9 cellular contexts compared by ENCODE assay signal in the genomic region with DNA sequence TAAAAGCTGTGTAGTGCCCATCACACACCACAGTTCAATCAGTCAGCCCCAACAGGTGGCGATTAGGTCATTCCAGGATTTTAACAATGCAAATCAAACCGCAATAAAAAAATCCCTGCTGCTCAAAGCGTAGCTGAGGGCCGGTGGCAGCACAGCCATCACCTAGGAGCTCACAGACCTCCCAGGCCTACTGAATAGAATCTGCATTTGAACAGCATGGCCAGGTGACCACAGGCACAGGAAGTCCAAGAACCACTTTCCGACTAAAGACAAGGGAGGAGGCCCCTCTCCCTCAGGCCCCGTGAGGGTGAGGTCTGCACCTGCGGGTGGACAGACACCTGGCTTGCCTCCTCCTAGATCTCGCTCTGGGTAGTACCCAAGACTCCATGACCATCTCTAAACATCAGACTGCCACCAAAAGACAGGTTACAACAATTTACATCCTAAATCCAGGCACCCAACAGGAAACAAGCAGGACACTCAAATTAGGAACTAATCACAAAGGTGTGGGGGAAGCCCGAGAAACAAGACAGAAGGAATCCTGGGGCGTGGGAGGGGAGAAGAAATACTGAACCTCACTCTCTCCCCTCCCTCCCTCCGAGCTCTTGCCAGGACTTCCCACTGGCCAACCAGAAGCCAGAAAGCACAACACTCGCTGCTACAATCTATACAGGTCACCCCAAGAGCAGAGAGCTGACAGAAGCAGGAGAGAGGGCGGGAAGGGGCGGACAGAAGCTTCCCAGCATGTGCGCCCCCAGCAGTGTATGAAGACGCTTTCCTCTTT. TPM values are rescaled to one million over a fixed set of nuclear protein-coding genes. Genes with fewer than 3 reads are reported as not detected.
DNase-seq lines count a peak whose midpoint lies in the region; TF ChIP-seq lines count a peak whose summit lies in the region.
"Had no signal": no experiment of that assay in that cellular context is flagged by ENCODE, and none has a peak within 500 bp of the region (broad histone marks: within the 10 kb centered on the region; RNA-seq: fewer than 3 reads in every experiment).

No MANE protein-coding gene starts in this region.

- H2BK12ac ChIP-seq in H9 (ENCODE audit: insufficient read length, low read depth, low read length) (no peak overlapping the region), mesenchymal stem cell (ENCODE audit: low read length in 2 of 2) (peak overlapping the region; percentile 8 to 15)

- H3K9me3 Mint-ChIP-seq in H9: no peaks in the 10 kb centered on the region; a peak in 1 of 5 replicates

- H3K56ac ChIP-seq in H9 (ENCODE audit: insufficient read length, low read depth, low read length): no peak overlapping the region

- H3K9ac ChIP-seq in H9 (ENCODE audit: extremely low read depth, insufficient read length, low read length) (peak overlapping the region; percentile 3), OCI-LY3 (ENCODE audit: low read length) (peak overlapping the region; percentile 22; the same call in 1 of the 2 replicates), mesenchymal stem cell (ENCODE audit: low read length) (no peak overlapping the region)

- H3K36me3 ChIP-seq in OCI-LY3 (replicated peaks; ENCODE audit: low read depth, low read length) (peaks cover 3% of the 10 kb centered on the region), mesenchymal stem cell (ENCODE audit: control insufficient read depth in 1 of 2, insufficient read depth in 2 of 2, low read depth in 1 of 2, low read length in 2 of 2) (peaks cover 0 to 6% of the 10 kb centered on the region in 2 experiments), osteoblast (ENCODE audit: insufficient read depth, low read length) (peaks cover 4% of the 10 kb centered on the region)

- H3K4me1 ChIP-seq in H9 (ENCODE audit: insufficient read depth, low read length) (peaks cover 31% of the 10 kb centered on the region; the same call in 1 of the 2 replicates), OCI-LY3 (ENCODE audit: low read length) (peaks cover 54% of the 10 kb centered on the region), mesenchymal stem cell (ENCODE audit: control insufficient read depth, insufficient read depth, low read depth, low read length) (peaks cover 35% of the 10 kb centered on the region), osteoblast (ENCODE audit: insufficient read depth, low read length) (peaks cover 49% of the 10 kb centered on the region)

- no peak overlapping the region for H2BK20ac ChIP-seq in H9 (ENCODE audit: low read depth, low read length, poor library complexity, severe bottlenecking)

- H3K4me2 ChIP-seq in H9 (ENCODE audit: insufficient read depth, insufficient read length, low read length): peak overlapping the region; percentile 61
- peak overlapping the region; percentile 83 for H3K4me2 ChIP-seq in OCI-LY3 (ENCODE audit: low read length)
- H3K4me2 ChIP-seq in mesenchymal stem cell (ENCODE audit: low read length, poor library complexity, severe bottlenecking): no peak overlapping the region
- H3K4me2 ChIP-seq in osteoblast (ENCODE audit: insufficient read depth, low read length): no peak overlapping the region

- H3K36me3 Mint-ChIP-seq in H9 (ENCODE audit: insufficient read depth in 1 of 3, low read depth in 3 of 3): peaks cover 12 to 18% (median 14%) of the 10 kb centered on the region in 3 experiments

- H2BK5ac ChIP-seq in H9 (ENCODE audit: insufficient read length, low read length) (peak overlapping the region; percentile 81), mesenchymal stem cell (ENCODE audit: low read depth, low read length, poor library complexity, severe bottlenecking) (no peak overlapping the region)

- peaks cover 79 to 80% of the 10 kb centered on the region in 2 experiments for H3K4me1 Mint-ChIP-seq in H9

- no peak overlapping the region for H2BK15ac ChIP-seq in H9 (ENCODE audit: low read depth, low read length)
- H2BK15ac ChIP-seq in mesenchymal stem cell (ENCODE audit: low read depth, poor library complexity, severe bottlenecking): peak overlapping the region; percentile 87

- peak overlapping the region; percentile 53 to 72 for H3K4me3 Mint-ChIP-seq in H9

- H4K8ac ChIP-seq in H9 (replicated peaks; ENCODE audit: insufficient read length, low read depth, low read length): no peak overlapping the region
- H4K8ac ChIP-seq in mesenchymal stem cell (ENCODE audit: low read length): peak overlapping the region; percentile 51

- H3K27me3 ChIP-seq in H9 (ENCODE audit: insufficient read depth, low read length) (no peaks in the 10 kb centered on the region), OCI-LY3 (ENCODE audit: low read depth, low read length) (no peaks in the 10 kb centered on the region), mesenchymal stem cell (ENCODE audit: control insufficient read depth in 1 of 2, insufficient read depth in 1 of 2, low read length in 2 of 2) (no peaks in the 10 kb centered on the region), osteoblast (ENCODE audit: insufficient read depth, low read length) (no peaks in the 10 kb centered on the region)

- H2AK5ac ChIP-seq in H9 (ENCODE audit: insufficient read length, low read length) (no peak overlapping the region), mesenchymal stem cell (ENCODE audit: low read length, severe bottlenecking) (peak overlapping the region; percentile 66)

- H4K91ac ChIP-seq in H9 (ENCODE audit: insufficient read length, low read depth, low read length) (peak overlapping the region; percentile 49), mesenchymal stem cell (ENCODE audit: low read length) (no peak overlapping the region)

- H3K27ac ChIP-seq in H9 (ENCODE audit: insufficient read length, low read depth, low read length): peak overlapping the region; percentile 98
- H3K27ac ChIP-seq in OCI-LY3 (ENCODE audit: low read length): no peak overlapping the region
- H3K27ac ChIP-seq in mesenchymal stem cell (ENCODE audit: low read length, poor library complexity, severe bottlenecking): no peak overlapping the region
- no peak overlapping the region for H3K27ac ChIP-seq in osteoblast (ENCODE audit: low read depth, low read length)

- H3K9me3 ChIP-seq in H9 (ENCODE audit: control insufficient read depth, low read depth, low read length) (no peaks in the 10 kb centered on the region), OCI-LY3 (ENCODE audit: insufficient read depth, low read length) (no peaks in the 10 kb centered on the region), mesenchymal stem cell (ENCODE audit: control insufficient read depth, low read length) (no peaks in the 10 kb centered on the region), osteoblast (ENCODE audit: low read depth, low read length) (no peaks in the 10 kb centered on the region)

- no peak overlapping the region for H2AFZ ChIP-seq in H9 (ENCODE audit: low read length)
- no peak overlapping the region for H2AFZ ChIP-seq in OCI-LY3 (ENCODE audit: low read depth, low read length)
- H2AFZ ChIP-seq in mesenchymal stem cell (ENCODE audit: low read depth, low read length): no peak overlapping the region
- H2AFZ ChIP-seq in osteoblast (ENCODE audit: low read length): no peak overlapping the region

- H4K5ac ChIP-seq in H9 (ENCODE audit: insufficient read length, low read depth, low read length): peak overlapping the region; percentile 38

- H3K27ac Mint-ChIP-seq in H9: peak overlapping the region; percentile 97 to 99 (median 98)

- no peak overlapping the region for H3K4me3 ChIP-seq in GM12865 (ENCODE audit: low read depth, low read length)
- H3K4me3 ChIP-seq in OCI-LY3 (ENCODE audit: low read length): peak overlapping the region; percentile 46
- H3K4me3 ChIP-seq in mesenchymal stem cell (ENCODE audit: insufficient read depth in 1 of 2, low read depth in 1 of 2, low read length in 2 of 2): no peak overlapping the region
- H3K4me3 ChIP-seq in osteoblast (ENCODE audit: insufficient read depth, low read length): no peak overlapping the region

- peak overlapping the region; percentile 24 for H2BK120ac ChIP-seq in H9 (ENCODE audit: low read depth, low read length, poor library complexity, severe bottlenecking)
- no peak overlapping the region for H2BK120ac ChIP-seq in mesenchymal stem cell (ENCODE audit: low read depth, low read length)

- H3K14ac ChIP-seq in H9 (ENCODE audit: insufficient read depth, low read length) (peak overlapping the region; percentile 45; the same call in 1 of the 2 replicates), mesenchymal stem cell (ENCODE audit: low read length in 2 of 2) (no peak overlapping the region)

- no CpG with 5 or more reads among the region's 16 CpGs for whole genome bisulfite sequencing in H9 (ENCODE audit: extremely low coverage, insufficient read length, low lambda C conversion rate)
- WGBS in mesenchymal stem cell: 81% methylated on average over 15 of the region's 16 CpGs

- no peaks in the 10 kb centered on the region for H3K23me2 ChIP-seq in H9 (ENCODE audit: insufficient read length, low read depth, low read length, poor library complexity, severe bottlenecking)

- peaks cover 20% of the 10 kb centered on the region; the same call in 1 of the 2 replicates for H3K79me2 ChIP-seq in H9 (ENCODE audit: insufficient read depth, low read length)
- peaks cover 46% of the 10 kb centered on the region for H3K79me2 ChIP-seq in OCI-LY3 (ENCODE audit: low read length)
- H3K79me2 ChIP-seq in osteoblast (ENCODE audit: insufficient read depth, low read length): peaks cover 79% of the 10 kb centered on the region

- H3T11ph ChIP-seq in H9 (ENCODE audit: low read length): no peak overlapping the region

- no peaks in the 10 kb centered on the region for H3K27me3 Mint-ChIP-seq in H9 (ENCODE audit: low read depth)

- no peak overlapping the region; the same call in 1 of the 2 replicates for H3K4ac ChIP-seq in H9 (ENCODE audit: low read depth, low read length)
- H3K4ac ChIP-seq in mesenchymal stem cell (ENCODE audit: low read depth in 1 of 2, low read length in 2 of 2): peak overlapping the region in 1 of 2 experiments; percentile 73

- no peaks in the 10 kb centered on the region for H4K20me1 ChIP-seq in H9 (ENCODE audit: control insufficient read depth, insufficient read depth, insufficient read length)
- H4K20me1 ChIP-seq in OCI-LY3 (ENCODE audit: insufficient read depth, low read length): no peaks in the 10 kb centered on the region
- H4K20me1 ChIP-seq in osteoblast (ENCODE audit: insufficient read depth, low read length): peaks cover under 1% of the 10 kb centered on the region

- peak; percentile 88 for DNase-seq in GM12865 (ENCODE audit: low read depth)
- peak; percentile 92 for DNase-seq in H9
- no peak for DNase-seq in mesenchymal stem cell
- DNase-seq in effector CD4-positive, alpha-beta T cell: no peak
- no peak for DNase-seq in activated effector memory CD4-positive, alpha-beta T cell treated with anti-CD3 and anti-CD28 coated beads, Interleukin-2, amount 50 U/mL, for 16 hours
- no peak for DNase-seq in osteoblast (ENCODE audit: insufficient read length, low spot score, missing footprints)
- DNase-seq in stimulated activated CD4-positive, alpha-beta T cell treated with anti-CD3 and anti-CD28 coated beads, Interleukin-4, amount 100 ng/mL, for 1 hour: no peak
- DNase-seq: hippocampal formation had no signal

- H3K23ac ChIP-seq in H9 (ENCODE audit: insufficient read length, low read depth, low read length) (no peak overlapping the region), mesenchymal stem cell (ENCODE audit: low read length in 2 of 2) (no peak overlapping the region)

- H3K79me1 ChIP-seq in H9 (ENCODE audit: insufficient read depth, low read depth, low read length, poor library complexity, severe bottlenecking): peaks cover 3% of the 10 kb centered on the region
- H3K79me1 ChIP-seq in mesenchymal stem cell (replicated peaks; ENCODE audit: low read length, poor library complexity, severe bottlenecking): peaks cover 8% of the 10 kb centered on the region

- H3K18ac ChIP-seq in H9 (ENCODE audit: insufficient read length, low read depth, low read length) (peak overlapping the region; percentile 81), mesenchymal stem cell (ENCODE audit: low read depth in 1 of 2, low read length in 2 of 2) (peak overlapping the region; percentile 13 to 52)

- TF ChIP-seq CTCF in GM12865 (IDR thresholded peaks at IDR 0.05; ENCODE audit: insufficient read depth, low read depth, low read length, missing control alignments) (no peak), H9 (conservative IDR thresholded peaks at IDR 0.05) (no peak), OCI-LY3 (IDR thresholded peaks at IDR 0.05; ENCODE audit: low read depth, low read length) (no peak), osteoblast (IDR thresholded peaks at IDR 0.05; ENCODE audit: extremely low read depth, low read depth, low read length) (no peak)

RNA-seq across cellular contexts. Expression of gene GNA12, which starts 19.2 kb away (rescaled TPM):
- 60.2 and 63.1 TPM in 2 replicates for total RNA-seq in H9 (2021)
- polyA plus RNA-seq in mesenchymal stem cell (2013, experiment 1 of 2): 78.8 TPM
- polyA plus RNA-seq in mesenchymal stem cell (2013, experiment 2 of 2): 79.8 TPM
- 27.1 and 32.7 TPM in 2 replicates for total RNA-seq in osteoblast

Comparison
In these comparisons a context has a peak if more than half of its experiments do, and no peak if none do; other contexts are left out.
1. DNase-seq: peak in GM12865 (single experiment) and H9 (single experiment); none in mesenchymal stem cell (single experiment), effector CD4-positive, alpha-beta T cell (single experiment), activated effector memory CD4-positive, alpha-beta T cell treated with anti-CD3 and anti-CD28 coated beads, Interleukin-2, amount 50 U/mL, for 16 hours (single experiment), osteoblast (single experiment) and stimulated activated CD4-positive, alpha-beta T cell treated with anti-CD3 and anti-CD28 coated beads, Interleukin-4, amount 100 ng/mL, for 1 hour (single experiment).
2. H3K4me2 ChIP-seq: peak in H9 (single experiment) and OCI-LY3 (single experiment); none in mesenchymal stem cell (single experiment) and osteoblast (single experiment).